Comparison of ENCODE assay signal across 8 cellular contexts in the genomic region with DNA sequence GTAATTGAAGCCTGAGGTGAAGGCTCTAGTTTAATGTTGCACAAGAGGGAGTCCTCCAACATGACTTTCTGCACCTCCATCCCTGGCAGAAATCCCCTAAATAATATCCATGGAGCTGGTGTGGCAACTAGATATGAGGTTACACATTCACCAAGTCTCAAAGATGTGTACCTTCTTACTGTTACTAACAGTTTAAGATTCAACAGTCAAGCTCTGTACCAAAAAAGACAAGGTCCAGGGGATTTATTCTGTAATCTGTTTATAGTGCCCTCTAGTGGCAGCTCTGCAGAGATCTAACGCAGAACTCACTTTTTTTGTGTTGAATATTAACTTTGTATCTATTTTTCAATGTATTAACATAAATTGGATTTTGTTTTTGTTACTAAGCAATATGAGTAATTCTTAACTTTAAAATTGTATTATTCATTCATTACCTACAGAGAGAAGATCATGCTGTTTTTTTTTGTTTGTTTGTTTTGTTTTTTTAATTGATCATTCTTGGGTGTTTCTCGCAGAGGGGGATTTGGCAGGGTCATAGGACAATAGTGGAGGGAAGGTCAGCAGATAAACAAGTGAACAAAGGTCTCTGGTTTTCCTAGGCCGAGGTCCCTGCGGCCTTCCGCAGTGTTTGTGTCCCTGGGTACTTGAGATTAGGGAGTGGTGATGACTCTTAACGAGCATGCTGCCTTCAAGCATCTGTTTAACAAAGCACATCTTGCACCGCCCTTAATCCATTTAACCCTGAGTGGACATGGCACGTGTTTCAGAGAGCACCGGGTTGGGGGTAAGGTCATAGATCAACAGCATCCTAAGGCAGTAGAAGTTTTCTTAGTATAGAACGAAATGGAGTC. TPM values are rescaled to one million over a fixed set of nuclear protein-coding genes. Genes with fewer than 3 reads are reported as not detected.
DNase-seq lines count a peak whose midpoint lies in the region; ATAC-seq, FAIRE-seq and TF ChIP-seq lines count a peak whose summit lies in the region.
"Not testable (repeated sequence)": the region's sequence is repeated elsewhere in the genome, so short reads cannot be mapped to it uniquely, and the experiment has no call there.

No MANE protein-coding gene starts in this region.

- H3K27me3 ChIP-seq in heart right ventricle, neutrophil: not testable (repeated sequence)

- not testable (repeated sequence) for TF ChIP-seq POLR2A in A549 (IDR thresholded peaks at IDR 0.05; ENCODE audit: low read length)

- not testable (repeated sequence) for H3K4me2 ChIP-seq in A549

- not testable (repeated sequence) for H3K4me3 ChIP-seq in A549; GM12865 (ENCODE audit: low read depth, low read length); SK-N-MC; heart right ventricle; neutrophil (ENCODE audit: low read depth in 1 of 2, low read length in 1 of 2)

- H3K36me3 ChIP-seq in SK-N-MC (ENCODE audit: insufficient read depth, low read length); heart right ventricle; neutrophil: not testable (repeated sequence)

- TF ChIP-seq RAD21 in A549 (conservative IDR thresholded peaks at IDR 0.05 in 1 of 2, IDR thresholded peaks at IDR 0.05 in 1 of 2), result peak; percentile 66 to 72

- peak; percentile 89 for TF ChIP-seq CTCF in A549 (IDR thresholded peaks at IDR 0.05)
- TF ChIP-seq CTCF in GM12865 (IDR thresholded peaks at IDR 0.05; ENCODE audit: insufficient read depth, low read depth, low read length, missing control alignments), result peak; percentile 59
- peak; percentile 71 to 92 (median 82) for TF ChIP-seq CTCF in heart right ventricle (IDR thresholded peaks at IDR 0.05)
- TF ChIP-seq CTCF in neutrophil (IDR thresholded peaks at IDR 0.05), result peak; percentile 72

- not testable (repeated sequence) for H3K9me3 ChIP-seq in A549; SK-N-MC (ENCODE audit: low read depth, low read length); heart right ventricle; neutrophil

- peak; percentile 25 to 54 for DNase-seq in A549 (ENCODE audit: low read depth in 1 of 2, low spot score in 1 of 2)
- peak; percentile 54 for DNase-seq in GM12865 (ENCODE audit: low read depth)
- DNase-seq in NCI-H2081 (lab: John Stamatoyannopoulos, UW), result peak; percentile 17 to 35
- peak; percentile 62 for DNase-seq in SK-N-MC (ENCODE audit: low read depth, low spot score)
- peak; percentile 3 for DNase-seq in brain pericyte (ENCODE audit: low read depth, low spot score)
- peak in 1 of 2 donors; percentile 39 for DNase-seq in heart right ventricle

- POLR2A ChIA-PET in A549 (lab: Yijun Ruan, JAX), result interaction anchor here (0.7 to 1.3 kb wide), 2 partner anchors 109 to 176 kb away, joined by 3 to 21 read pairs; partner anchors contain the start of gene ARL15

- not testable (repeated sequence) for TF ChIP-seq EP300 in A549 (IDR thresholded peaks at IDR 0.05)

- ATAC-seq in A549 (peak; percentile 62 to 82; a peak in 3 of 6 replicates), HG02981 (IDR thresholded peaks at IDR 0.05; ENCODE audit: unreplicated experiment) (peak; percentile 80), heart right ventricle (peak in 5 of 8 donors; percentile 66 to 83 (median 79))

- peak; percentile 23 for FAIRE-seq in A549 (lab: Jason Lieb, UNC)

- H3K4me1 ChIP-seq in A549; heart right ventricle; neutrophil (ENCODE audit: control insufficient read depth in 1 of 2, insufficient read depth in 1 of 2, low read depth in 1 of 2, low read length in 1 of 2): not testable (repeated sequence)

- H3K9ac ChIP-seq in SK-N-MC (ENCODE audit: insufficient read length), result not testable (repeated sequence)

- intact Hi-C loops in heart right ventricle (cut with DNase I), result loop anchor here (2.0 to 10.0 kb wide), 9 partner anchors 55 to 177 kb away; partner anchors contain the start of gene ARL15 (in 8 of the 10)

- H3K27ac ChIP-seq in A549, SK-N-MC, heart right ventricle, neutrophil: not testable (repeated sequence)

- WGBS in A549 (ENCODE audit: missing lambda C conversion rate), result 34% methylated on average over 10 of the region's 10 CpGs
- 29 to 30% methylated on average over 10 of the region's 10 CpGs for WGBS in heart right ventricle, 2 donors

- CTCF ChIA-PET in A549 (lab: Yijun Ruan, JAX), result interaction anchor here (0.6 to 2.0 kb wide), 35 partner anchors 9 to 1287 kb away, joined by 3 to 17 read pairs (median 4); partner anchors contain the start of gene HSPB3

TF ChIP-seq in A549, 52 proteins besides CTCF, POLR2A, EP300 and RAD21:
- TF ChIP-seq CEBPB (IDR thresholded peaks at IDR 0.05) (0 out of 4 replicates have a peak, but pooled peaks of 1 of the 2 experiments have one; percentile 7), SMC3 (IDR thresholded peaks at IDR 0.05) (peak; percentile 84)

RNA-seq across cellular contexts. Expression of gene HSPB3, which starts 35.7 kb away (rescaled TPM):
- not detected in 2 replicates for polyA plus RNA-seq in A549 (2011; rRNA removed)
- not detected in 2 replicates for polyA plus RNA-seq in A549 (2012; cell fraction: cytosol; rRNA removed)
- polyA plus RNA-seq in A549 (2012; cell fraction: nucleus; rRNA removed), result 0.07 TPM in 1 of 2 replicates, not detected in the other
- not detected in 3 replicates for polyA plus RNA-seq in A549 (2017; fragmentation: RNase III; extraction: RNeasy Plus Mini Kit Qiagen cat#74134 plus additional on column Dnase treatment)
- polyA minus RNA-seq in A549 (2011; rRNA and poly(A)+ RNA removed), result not detected in 2 replicates
- 100 to 1,000 TPM; 202 to 670 (median 350) TPM for total RNA-seq in heart right ventricle
- polyA plus RNA-seq in heart right ventricle, result 100 to 1,000 TPM; 167 to 482 TPM

Comparison
In these comparisons a context has a peak if more than half of its experiments do, and no peak if none do; other contexts are left out.
1. RNA of gene HSPB3, which starts 35.7 kb away (polyA plus RNA-seq): 167 to 482 TPM in heart right ventricle; 0.07 TPM in A549; every median in the first group is over 100 times any median in the second.
2. Peak in every context shown above with its lines, with median percentiles within 50 percentile points of each other: ATAC-seq and CTCF ChIP-seq.